ENCODE assay signal across 23 cellular contexts in genomic region chr10:21769041-21769440, GRCh38.
A peak's percentile ranks its signal among the peaks of the same experiment; 100 is the strongest.
DNase-seq lines count a peak whose midpoint lies in the region; ATAC-seq, FAIRE-seq and TF ChIP-seq lines count a peak whose summit lies in the region.
"Had no signal": no experiment of that assay in that cellular context is flagged by ENCODE, and none has a peak within 500 bp of the region (broad histone marks: within the 10 kb centered on the region; RNA-seq: fewer than 3 reads in every experiment).

No MANE protein-coding gene starts in this region.

- no peaks in the 10 kb centered on the region for H3K36me3 ChIP-seq in gastrocnemius medialis
- H3K36me3 ChIP-seq: BLaER1 had no signal

- no peaks in the 10 kb centered on the region for H3K27me3 Mint-ChIP-seq in CD4-positive, alpha-beta T cell
- H3K27me3 Mint-ChIP-seq in T-cell, result no peaks in the 10 kb centered on the region
- H3K27me3 Mint-ChIP-seq: B cell; CD4-positive, CD25-positive, alpha-beta regulatory T cell had no signal

- CTCF ChIA-PET in CD4-positive, alpha-beta T cell (lab: Charles Lee), result no interaction called here
- CTCF ChIA-PET in T-cell (lab: Charles Lee), result no interaction called here

- H3K4me3 Mint-ChIP-seq in CD4-positive, alpha-beta T cell, result no peak overlapping the region
- H3K4me3 Mint-ChIP-seq in T-cell, result no peak overlapping the region
- H3K4me3 Mint-ChIP-seq: B cell; CD4-positive, CD25-positive, alpha-beta regulatory T cell; GM23338; H9 had no signal

- no peak for ATAC-seq in CD4-positive, alpha-beta T cell (ENCODE audit: poor library complexity)
- ATAC-seq in T-cell (replicated peaks in 1 of 4) (no peak), HG03139 (IDR thresholded peaks at IDR 0.05; ENCODE audit: unreplicated experiment) (no peak), gastrocnemius medialis (no peak)
- ATAC-seq: GM23338, HCT116 had no signal

- H3K27ac Mint-ChIP-seq in CD4-positive, alpha-beta T cell, result peak overlapping the region; percentile 28
- peak overlapping the region; percentile 3 to 19 for H3K27ac Mint-ChIP-seq in T-cell
- H3K27ac Mint-ChIP-seq: B cell; CD4-positive, CD25-positive, alpha-beta regulatory T cell; GM23338 had no signal

- in situ Hi-C loops in gastrocnemius medialis (cut with MboI; ENCODE audit: low sequenced_read_pairs in 4 of 4), result no loop called here

- peak; percentile 27 for FAIRE-seq in urothelium cell line (lab: Jason Lieb, UNC)
- FAIRE-seq: A204.1, GM12892, GM19239 had no signal

- H3K4me3 ChIP-seq in gastrocnemius medialis, result no peak overlapping the region
- H3K4me3 ChIP-seq: BLaER1, GM23338 had no signal

- no peak for DNase-seq in CD4-positive, alpha-beta T cell
- no peak for DNase-seq in T-cell
- DNase-seq in kidney tubule cell (ENCODE audit: low spot score), result peak; percentile 59
- no peak for DNase-seq in urothelium cell line (ENCODE audit: low spot score)
- no peak for DNase-seq in activated gamma-delta T cell (lab: John Stamatoyannopoulos, UW)
- no peak for DNase-seq in gastrocnemius medialis
- DNase-seq: Calu3; CD4-positive, CD25-positive, alpha-beta regulatory T cell; COR-L47; DMS53; DMS79 treated with DMSO at 0.1 percent for 48 hours; GF-D8; H9 had no signal

- intact Hi-C loops in CD4-positive, alpha-beta T cell (cut with DNase I, micrococcal nuclease), result no loop called here
- intact Hi-C loops in gastrocnemius medialis (cut with DNase I; ENCODE audit: low total_unique reads), result no loop called here

- H3K9me3 Mint-ChIP-seq in CD4-positive, alpha-beta T cell, result peaks cover 2% of the 10 kb centered on the region
- H3K9me3 Mint-ChIP-seq in T-cell, result no peaks in the 10 kb centered on the region
- H3K9me3 Mint-ChIP-seq: CD4-positive, CD25-positive, alpha-beta regulatory T cell; GM23338 had no signal

- peaks cover 14% of the 10 kb centered on the region for H3K36me3 Mint-ChIP-seq in CD4-positive, alpha-beta T cell (ENCODE audit: low read depth)
- peaks cover 14% of the 10 kb centered on the region for H3K36me3 Mint-ChIP-seq in T-cell

- H3K27me3 ChIP-seq in CD4-positive, alpha-beta T cell (ENCODE audit: control insufficient read depth, insufficient read depth, low read length), result no peaks in the 10 kb centered on the region
- H3K27me3 ChIP-seq in gastrocnemius medialis, result no peaks in the 10 kb centered on the region
- H3K27me3 ChIP-seq: BLaER1 had no signal

- H3K4me1 Mint-ChIP-seq in CD4-positive, alpha-beta T cell (ENCODE audit: low read depth), result peaks cover 33% of the 10 kb centered on the region
- peaks cover 17 to 34% (median 19%) of the 10 kb centered on the region in 3 donors for H3K4me1 Mint-ChIP-seq in T-cell
- H3K4me1 Mint-ChIP-seq: B cell had no signal

- POLR2A ChIA-PET in CD4-positive, alpha-beta T cell (lab: Charles Lee), result no interaction called here
- POLR2A ChIA-PET in T-cell (lab: Charles Lee), result no interaction called here

- no peak overlapping the region for H3K27ac ChIP-seq in CD4-positive, alpha-beta T cell (ENCODE audit: low read depth, low read length)
- H3K27ac ChIP-seq in gastrocnemius medialis, result no peak overlapping the region
- H3K27ac ChIP-seq: 22Rv1, BLaER1, C4-2B had no signal

- TF ChIP-seq POLR2A in gastrocnemius medialis (IDR thresholded peaks at IDR 0.05), result no peak

- no peaks in the 10 kb centered on the region for H3K9me3 ChIP-seq in CD4-positive, alpha-beta T cell (ENCODE audit: control insufficient read depth, low read length)
- H3K9me3 ChIP-seq in gastrocnemius medialis, result no peaks in the 10 kb centered on the region

- no peak for TF ChIP-seq CTCF in CD4-positive, alpha-beta T cell (IDR thresholded peaks at IDR 0.05)
- TF ChIP-seq CTCF in gastrocnemius medialis (IDR thresholded peaks at IDR 0.05 in 4 of 5, conservative IDR thresholded peaks at IDR 0.05 in 1 of 5), result no peak

- no peaks in the 10 kb centered on the region for H3K4me1 ChIP-seq in gastrocnemius medialis
- H3K4me1 ChIP-seq: BLaER1 had no signal
